In the genomic region with DNA sequence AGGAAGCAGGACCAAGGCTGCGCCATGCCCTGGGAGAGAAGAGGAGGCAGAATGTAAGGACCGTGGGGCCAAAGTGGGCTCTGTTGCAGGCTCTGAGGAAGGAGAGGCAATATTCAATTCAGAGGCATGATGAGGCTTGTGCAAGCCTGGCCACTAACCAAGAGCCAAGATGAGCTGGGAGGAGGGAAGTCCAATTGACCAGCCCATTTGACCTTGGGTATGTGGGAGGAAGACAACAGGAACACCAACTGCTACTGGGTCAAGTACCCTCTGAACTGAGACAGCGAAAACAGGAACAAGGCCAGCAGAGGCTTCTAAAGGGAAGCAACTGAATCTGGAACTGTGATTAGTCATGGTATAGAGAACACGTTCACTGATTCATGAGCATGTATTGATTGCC, we compare ENCODE assay signal across 18 cellular contexts.
DNase-seq lines count a peak whose midpoint lies in the region; ATAC-seq and TF ChIP-seq lines count a peak whose summit lies in the region.
"Had no signal": no experiment of that assay in that cellular context is flagged by ENCODE, and none has a peak within 500 bp of the region (broad histone marks: within the 10 kb centered on the region; RNA-seq: fewer than 3 reads in every experiment).

No MANE protein-coding gene starts in this region.

- H3K4ac ChIP-seq in trophoblast cell (ENCODE audit: low read depth, low read length), result no peak overlapping the region

- TF ChIP-seq CTCF in left ventricle myocardium inferior (IDR thresholded peaks at IDR 0.05; ENCODE audit: borderline replicate concordance), result no peak

- H2BK120ac ChIP-seq in trophoblast cell (ENCODE audit: insufficient read depth, low read length, poor library complexity), result no peak overlapping the region

- H3K9ac ChIP-seq in trophoblast cell (ENCODE audit: low read length), result no peak overlapping the region

- H3K9me3 ChIP-seq in left ventricle myocardium inferior (replicated peaks) (no peaks in the 10 kb centered on the region), trophoblast cell (ENCODE audit: insufficient read depth, low read depth, low read length) (no peaks in the 10 kb centered on the region)

- peak; percentile 38 for DNase-seq in Right ventricle myocardium superior
- DNase-seq in cardiac septum (ENCODE audit: low spot score), result no peak
- peak; percentile 17 for DNase-seq in left ventricle myocardium inferior
- DNase-seq in trophoblast cell, result peak in 1 of 2 donors; percentile 17
- DNase-seq in NCI-H446 (lab: John Stamatoyannopoulos, UW), result no peak
- DNase-seq in activated CD4-positive, CD25-positive, alpha-beta regulatory T cell (lab: John Stamatoyannopoulos, UW), result no peak
- DNase-seq: activated CD4-positive, CD25-positive, alpha-beta regulatory T cell treated with anti-CD3 and anti-CD28 coated beads, Interleukin-2, amount 50 U/mL, for 72 hours; activated gamma-delta T cell treated with Interleukin-2 at 50 U/mL for 16 hours; DND-41; GOT3; NCI-H187 treated with DMSO at 0.1 percent for 48 hours; NCI-H774; RPMI8226; stimulated activated CD4-positive, alpha-beta T cell treated with anti-CD3 and anti-CD28 coated beads, Interleukin-12 subunit alpha, Interleukin-12 subunit beta, amount 100 ng/mL, for 4 hours; T-helper 17 cell had no signal

- H3K79me1 ChIP-seq in trophoblast cell (ENCODE audit: low read length), result no peaks in the 10 kb centered on the region

- H2BK12ac ChIP-seq in trophoblast cell (ENCODE audit: low read length), result no peak overlapping the region

- peak; percentile 72 for ATAC-seq in Right ventricle myocardium superior (ENCODE audit: poor library complexity)
- ATAC-seq in HG03354 (IDR thresholded peaks at IDR 0.05; ENCODE audit: poor library complexity, severe bottlenecking, unreplicated experiment), result no peak
- no peak for ATAC-seq in HG03135 (IDR thresholded peaks at IDR 0.05; ENCODE audit: unreplicated experiment)
- ATAC-seq: T-helper 17 cell had no signal

- no peak overlapping the region for H3K4me2 ChIP-seq in trophoblast cell (ENCODE audit: low read length)

- H4K91ac ChIP-seq in trophoblast cell (ENCODE audit: low read depth, low read length), result no peak overlapping the region

- H2BK5ac ChIP-seq in trophoblast cell (ENCODE audit: low read depth, low read length, poor library complexity), result no peak overlapping the region

- H4K12ac ChIP-seq in trophoblast cell (ENCODE audit: low read depth, low read length), result no peak overlapping the region

- intact Hi-C loops in Right ventricle myocardium superior (cut with DNase I) (no loop called here), cardiac septum (cut with DNase I) (no loop called here), left ventricle myocardium inferior (cut with micrococcal nuclease) (no loop called here)

- no peaks in the 10 kb centered on the region for H3K79me2 ChIP-seq in trophoblast cell (ENCODE audit: control insufficient read depth, insufficient read depth, low read length, poor library complexity)

- H3K4me1 ChIP-seq in left ventricle myocardium inferior (no peaks in the 10 kb centered on the region), trophoblast cell (ENCODE audit: control insufficient read depth in 1 of 2, insufficient read depth in 2 of 2, low read length in 2 of 2) (peaks cover 4 to 6% of the 10 kb centered on the region in 2 experiments)

- H3K36me3 ChIP-seq in left ventricle myocardium inferior (no peaks in the 10 kb centered on the region), trophoblast cell (ENCODE audit: control insufficient read depth in 1 of 2, insufficient read depth in 2 of 2, low read length in 2 of 2) (no peaks in the 10 kb centered on the region)

- H3K27ac ChIP-seq in left ventricle myocardium inferior (replicated peaks), result no peak overlapping the region
- no peak overlapping the region for H3K27ac ChIP-seq in trophoblast cell (ENCODE audit: low read depth, low read length)
- H3K27ac ChIP-seq: C4-2B had no signal

- no peak overlapping the region for H4K8ac ChIP-seq in trophoblast cell (ENCODE audit: low read depth, low read length)

- H3K18ac ChIP-seq in trophoblast cell (ENCODE audit: low read length), result no peak overlapping the region

- WGBS in trophoblast cell (ENCODE audit: extremely low coverage, insufficient coverage, insufficient read length), result no CpG with 5 or more reads among the region's 4 CpGs

- no peak overlapping the region for H3K4me3 ChIP-seq in left ventricle myocardium inferior
- H3K4me3 ChIP-seq in trophoblast cell (ENCODE audit: low read depth, low read length), result no peak overlapping the region

- peak overlapping the region; percentile 0 for H3K23ac ChIP-seq in trophoblast cell (ENCODE audit: low read length)

- no peak overlapping the region for H3K14ac ChIP-seq in trophoblast cell (ENCODE audit: low read length)

- H2AK5ac ChIP-seq in trophoblast cell (ENCODE audit: low read length), result no peak overlapping the region

- H3K27me3 ChIP-seq in left ventricle myocardium inferior (ENCODE audit: low read depth) (no peaks in the 10 kb centered on the region), trophoblast cell (ENCODE audit: insufficient read depth, low read length) (no peaks in the 10 kb centered on the region)

- H2AFZ ChIP-seq in trophoblast cell (ENCODE audit: insufficient read depth, low read length, poor library complexity), result no peak overlapping the region

Comparison
In these comparisons a context has a peak if more than half of its experiments do, and no peak if none do; other contexts are left out.
1. DNase-seq: peak in Right ventricle myocardium superior (single experiment) and left ventricle myocardium inferior (single experiment); none in cardiac septum (single experiment), NCI-H446 (0 of 2) and activated CD4-positive, CD25-positive, alpha-beta regulatory T cell (0 of 4).